ENCODE assay signal across 8 cellular contexts in the genomic region with DNA sequence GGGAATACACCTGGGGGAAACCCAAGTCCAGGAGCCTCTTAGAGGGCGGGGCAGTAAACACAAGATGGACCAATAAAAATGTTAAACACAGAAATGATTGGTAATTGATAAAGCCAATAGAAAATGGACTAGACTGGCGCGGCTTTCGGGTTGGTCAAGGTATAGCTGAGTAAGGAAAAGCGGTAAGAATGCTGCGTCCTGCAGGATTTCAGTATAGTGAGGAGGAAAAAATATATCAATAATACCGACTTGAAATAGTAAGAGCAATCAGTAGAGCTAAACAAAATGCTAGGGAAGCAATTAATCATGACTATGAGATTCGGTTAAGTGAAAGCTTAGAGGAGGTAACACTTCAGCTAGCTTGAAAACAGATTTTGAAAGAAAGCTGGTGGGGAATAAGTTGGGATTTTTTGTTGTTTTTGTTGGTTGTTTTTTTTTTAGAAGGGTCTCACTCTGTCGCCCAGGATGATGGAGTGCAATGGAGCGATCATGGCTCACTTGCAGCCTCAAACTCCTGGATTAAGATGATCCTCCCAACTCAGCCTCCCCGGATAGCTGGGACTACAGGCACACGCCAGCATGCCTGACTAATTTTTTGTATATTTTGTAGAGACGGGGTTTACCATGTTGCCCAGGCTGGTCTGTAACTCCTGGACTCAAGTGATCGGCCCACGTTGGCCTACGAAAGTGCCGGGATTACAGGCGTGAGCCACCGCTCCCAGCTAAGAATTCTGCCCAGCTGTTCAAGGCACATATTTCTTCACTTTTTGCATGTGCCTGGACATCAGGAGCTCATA. TPM values are rescaled to one million over a fixed set of nuclear protein-coding genes. Genes with fewer than 3 reads are reported as not detected.
DNase-seq lines count a peak whose midpoint lies in the region; ATAC-seq and TF ChIP-seq lines count a peak whose summit lies in the region.

No MANE protein-coding gene starts in this region.

- no peak for TF ChIP-seq CTCF in H9 (conservative IDR thresholded peaks at IDR 0.05)

- peaks cover 3 to 5% of the 10 kb centered on the region in 2 experiments; a peak in 1 of 5 replicates for H3K9me3 Mint-ChIP-seq in H9
- no peaks in the 10 kb centered on the region for H3K9me3 Mint-ChIP-seq in activated CD4-positive, alpha-beta memory T cell treated with anti-CD3 and anti-CD28 coated beads, Interleukin-2, amount 10 ng/mL, durations not matched to agents 7 days and 5 days
- no peaks in the 10 kb centered on the region for H3K9me3 Mint-ChIP-seq in activated CD4-positive, alpha-beta memory T cell treated with anti-CD3 and anti-CD28 coated beads for 36 hours

- H3K4me1 ChIP-seq in H9 (ENCODE audit: insufficient read depth, low read length) = no peaks in the 10 kb centered on the region

- no peak overlapping the region for H3K18ac ChIP-seq in H9 (ENCODE audit: insufficient read length, low read depth, low read length)

- H4K20me1 ChIP-seq in H9 (ENCODE audit: control insufficient read depth, insufficient read depth, insufficient read length) = no peaks in the 10 kb centered on the region

- H3T11ph ChIP-seq in H9 (ENCODE audit: low read length) = no peak overlapping the region

- H3K4me2 ChIP-seq in H9 (ENCODE audit: insufficient read depth, insufficient read length, low read length) = peak overlapping the region; percentile 29

- H3K14ac ChIP-seq in H9 (ENCODE audit: insufficient read depth, low read length) = no peak overlapping the region

- no peak overlapping the region for H2BK15ac ChIP-seq in H9 (ENCODE audit: low read depth, low read length)

- POLR2A ChIA-PET in activated CD4-positive, alpha-beta memory T cell treated with anti-CD3 and anti-CD28 coated beads, Interleukin-2, amount 10 ng/mL, durations not matched to agents 7 days and 5 days (lab: Charles Lee) = interaction anchor here (0.8 to 7.0 kb wide), 14 partner anchors 9 to 770 kb away, joined by 3 to 71 read pairs (median 6); partner anchors contain the start of genes AKR1A1, CCDC163, HECTD3 and MMACHC
- POLR2A ChIA-PET in activated CD4-positive, alpha-beta memory T cell treated with anti-CD3 and anti-CD28 coated beads for 36 hours (lab: Charles Lee) = interaction anchor here (0.6 to 2.9 kb wide), 9 partner anchors 8 to 485 kb away, joined by 3 to 15 read pairs (median 4); partner anchors contain the start of genes CCDC163, HECTD3, MMACHC and MUTYH

- WGBS in H9 (ENCODE audit: extremely low coverage, insufficient read length, low lambda C conversion rate) = no CpG with 5 or more reads among the region's 19 CpGs

- intact Hi-C loops in activated CD4-positive, alpha-beta memory T cell treated with anti-CD3 and anti-CD28 coated beads for 36 hours (cut with micrococcal nuclease) = loop anchor here (1.0 to 5.0 kb wide), 9 partner anchors 9 to 759 kb away; partner anchors contain the start of genes BEST4, CCDC163, MMACHC and MUTYH

- H2BK120ac ChIP-seq in H9 (ENCODE audit: low read depth, low read length, poor library complexity, severe bottlenecking) = no peak overlapping the region

- no peak overlapping the region for H2BK5ac ChIP-seq in H9 (ENCODE audit: insufficient read length, low read length)

- no peak overlapping the region for H2BK20ac ChIP-seq in H9 (ENCODE audit: low read depth, low read length, poor library complexity, severe bottlenecking)

- H3K27me3 Mint-ChIP-seq in H9 (ENCODE audit: low read depth) = peaks cover 3% of the 10 kb centered on the region
- H3K27me3 Mint-ChIP-seq in activated CD4-positive, alpha-beta memory T cell treated with anti-CD3 and anti-CD28 coated beads, Interleukin-2, amount 10 ng/mL, durations not matched to agents 7 days and 5 days = peaks cover 7% of the 10 kb centered on the region
- H3K27me3 Mint-ChIP-seq in activated CD4-positive, alpha-beta memory T cell treated with anti-CD3 and anti-CD28 coated beads for 36 hours = no peaks in the 10 kb centered on the region

- CTCF ChIA-PET in activated CD4-positive, alpha-beta memory T cell treated with anti-CD3 and anti-CD28 coated beads, Interleukin-2, amount 10 ng/mL, durations not matched to agents 7 days and 5 days (lab: Charles Lee) = interaction anchor here (0.6 to 7.2 kb wide), 14 partner anchors 8 to 762 kb away, joined by 3 to 140 read pairs (median 17); partner anchors contain the start of genes AKR1A1, CCDC163, HECTD3 and MMACHC
- CTCF ChIA-PET in activated CD4-positive, alpha-beta memory T cell treated with anti-CD3 and anti-CD28 coated beads for 36 hours (lab: Charles Lee) = interaction anchor here (0.6 to 7.5 kb wide), 21 partner anchors 9 to 706 kb away, joined by 3 to 237 read pairs (median 9); partner anchors contain the start of genes CCDC163, HECTD3, MMACHC and MUTYH

- H3K27me3 ChIP-seq in H9 (ENCODE audit: insufficient read depth, low read length) = no peaks in the 10 kb centered on the region

- no peak overlapping the region for H2AK5ac ChIP-seq in H9 (ENCODE audit: insufficient read length, low read length)

- H3K9me3 ChIP-seq in H9 (ENCODE audit: control insufficient read depth, low read depth, low read length) = no peaks in the 10 kb centered on the region

- no peak overlapping the region for H4K8ac ChIP-seq in H9 (replicated peaks; ENCODE audit: insufficient read length, low read depth, low read length)

- H3K4me1 Mint-ChIP-seq in H9 = peaks cover 5% of the 10 kb centered on the region in 2 experiments
- H3K4me1 Mint-ChIP-seq in activated CD4-positive, alpha-beta memory T cell treated with anti-CD3 and anti-CD28 coated beads, Interleukin-2, amount 10 ng/mL, durations not matched to agents 7 days and 5 days = peaks cover 7% of the 10 kb centered on the region
- H3K4me1 Mint-ChIP-seq in activated CD4-positive, alpha-beta memory T cell treated with anti-CD3 and anti-CD28 coated beads for 36 hours (ENCODE audit: low read depth) = peaks cover 6% of the 10 kb centered on the region

- no peak overlapping the region for H3K4me3 Mint-ChIP-seq in H9
- no peak overlapping the region for H3K4me3 Mint-ChIP-seq in activated CD4-positive, alpha-beta memory T cell treated with anti-CD3 and anti-CD28 coated beads, Interleukin-2, amount 10 ng/mL, durations not matched to agents 7 days and 5 days
- H3K4me3 Mint-ChIP-seq in activated CD4-positive, alpha-beta memory T cell treated with anti-CD3 and anti-CD28 coated beads for 36 hours = no peak overlapping the region

- H3K27ac ChIP-seq in H9 (ENCODE audit: insufficient read length, low read depth, low read length) (no peak overlapping the region), angular gyrus (ENCODE audit: low read depth, low read length) (peak overlapping the region; percentile 31), temporal lobe (ENCODE audit: low read depth, low read length) (peak overlapping the region; percentile 30)

- H3K23me2 ChIP-seq in H9 (ENCODE audit: insufficient read length, low read depth, low read length, poor library complexity, severe bottlenecking) = peaks cover 10% of the 10 kb centered on the region

- H2BK12ac ChIP-seq in H9 (ENCODE audit: insufficient read length, low read depth, low read length) = no peak overlapping the region

- ATAC-seq in left lobe of liver = no peak
- no peak for ATAC-seq in HG03095 (IDR thresholded peaks at IDR 0.05; ENCODE audit: unreplicated experiment)
- ATAC-seq in GM21423 (IDR thresholded peaks at IDR 0.05; ENCODE audit: unreplicated experiment) = no peak

- peak overlapping the region in 1 of 3 experiments; percentile 31; a peak in 1 of 7 replicates for H3K27ac Mint-ChIP-seq in H9
- no peak overlapping the region for H3K27ac Mint-ChIP-seq in activated CD4-positive, alpha-beta memory T cell treated with anti-CD3 and anti-CD28 coated beads, Interleukin-2, amount 10 ng/mL, durations not matched to agents 7 days and 5 days
- H3K27ac Mint-ChIP-seq in activated CD4-positive, alpha-beta memory T cell treated with anti-CD3 and anti-CD28 coated beads for 36 hours = no peak overlapping the region

- no peaks in the 10 kb centered on the region for H3K79me1 ChIP-seq in H9 (ENCODE audit: insufficient read depth, low read depth, low read length, poor library complexity, severe bottlenecking)

- H3K23ac ChIP-seq in H9 (ENCODE audit: insufficient read length, low read depth, low read length) = no peak overlapping the region

- H3K79me2 ChIP-seq in H9 (ENCODE audit: insufficient read depth, low read length) = no peaks in the 10 kb centered on the region

- H4K91ac ChIP-seq in H9 (ENCODE audit: insufficient read length, low read depth, low read length) = no peak overlapping the region

- no peak overlapping the region for H3K9ac ChIP-seq in H9 (ENCODE audit: extremely low read depth, insufficient read length, low read length)

- peaks cover 0 to 6% (median 3%) of the 10 kb centered on the region in 3 experiments; a peak in 5 of 7 replicates for H3K36me3 Mint-ChIP-seq in H9 (ENCODE audit: insufficient read depth in 1 of 3, low read depth in 3 of 3)
- H3K36me3 Mint-ChIP-seq in activated CD4-positive, alpha-beta memory T cell treated with anti-CD3 and anti-CD28 coated beads, Interleukin-2, amount 10 ng/mL, durations not matched to agents 7 days and 5 days (ENCODE audit: low read depth) = peaks cover 3% of the 10 kb centered on the region
- no peaks in the 10 kb centered on the region for H3K36me3 Mint-ChIP-seq in activated CD4-positive, alpha-beta memory T cell treated with anti-CD3 and anti-CD28 coated beads for 36 hours

- no peak overlapping the region for H4K5ac ChIP-seq in H9 (ENCODE audit: insufficient read length, low read depth, low read length)

- no peak for DNase-seq in H9
- DNase-seq in left lobe of liver (ENCODE audit: low spot score) = peak; percentile 43
- DNase-seq in activated CD4-positive, alpha-beta memory T cell treated with anti-CD3 and anti-CD28 coated beads, Interleukin-2, amount 10 ng/mL, durations not matched to agents 7 days and 5 days = no peak
- DNase-seq in activated CD4-positive, alpha-beta memory T cell treated with anti-CD3 and anti-CD28 coated beads for 36 hours = no peak

- no peak overlapping the region for H3K56ac ChIP-seq in H9 (ENCODE audit: insufficient read length, low read depth, low read length)

- H3K4ac ChIP-seq in H9 (ENCODE audit: low read depth, low read length) = no peak overlapping the region

- H2AFZ ChIP-seq in H9 (ENCODE audit: low read length) = no peak overlapping the region

RNA-seq across cellular contexts. Expression of gene TESK2, which starts 0.7 kb away (rescaled TPM):
- total RNA-seq in H9 (2021) (6.2 and 7.2 TPM in 2 replicates), left lobe of liver (7.0 TPM), temporal lobe (0.74 TPM)
- 1 to 10 TPM; 3.7 to 4.3 TPM for total RNA-seq in activated CD4-positive, alpha-beta memory T cell treated with anti-CD3 and anti-CD28 coated beads, Interleukin-2, amount 10 ng/mL, durations not matched to agents 7 days and 5 days
- 1 to 10 TPM; 4.6 to 6.0 TPM for total RNA-seq in activated CD4-positive, alpha-beta memory T cell treated with anti-CD3 and anti-CD28 coated beads for 36 hours

RNA-seq across cellular contexts. Expression of gene CCDC163, which starts 8.2 kb away (rescaled TPM):
- total RNA-seq in H9 (2021) (1.4 and 2.4 TPM in 2 replicates), left lobe of liver (2.1 TPM), temporal lobe (0.49 TPM)
- 1 to 10 TPM; 6.7 to 6.8 TPM for total RNA-seq in activated CD4-positive, alpha-beta memory T cell treated with anti-CD3 and anti-CD28 coated beads, Interleukin-2, amount 10 ng/mL, durations not matched to agents 7 days and 5 days
- total RNA-seq in activated CD4-positive, alpha-beta memory T cell treated with anti-CD3 and anti-CD28 coated beads for 36 hours = 1 to 10 TPM; 5.1 to 5.7 TPM

RNA-seq across cellular contexts. Expression of gene MMACHC, which starts 8.4 kb away (rescaled TPM):
- 11.9 and 12.8 TPM in 2 replicates for total RNA-seq in H9 (2021)
- 32.3 TPM for total RNA-seq in left lobe of liver
- total RNA-seq in temporal lobe = 1.7 TPM
- 1 to 10 TPM; 4.0 to 4.4 TPM for total RNA-seq in activated CD4-positive, alpha-beta memory T cell treated with anti-CD3 and anti-CD28 coated beads, Interleukin-2, amount 10 ng/mL, durations not matched to agents 7 days and 5 days
- total RNA-seq in activated CD4-positive, alpha-beta memory T cell treated with anti-CD3 and anti-CD28 coated beads for 36 hours = 1 to 10 TPM; 6.0 to 6.2 TPM

RNA-seq across cellular contexts. Expression of gene PRDX1, which starts 30.0 kb away (rescaled TPM):
- total RNA-seq in H9 (2021) (1,003 and 1,011 TPM in 2 replicates), left lobe of liver (320 TPM), temporal lobe (120 TPM)
- total RNA-seq in activated CD4-positive, alpha-beta memory T cell treated with anti-CD3 and anti-CD28 coated beads, Interleukin-2, amount 10 ng/mL, durations not matched to agents 7 days and 5 days = 100 to 1,000 TPM; 296 to 309 TPM
- 100 to 1,000 TPM; 479 to 481 TPM for total RNA-seq in activated CD4-positive, alpha-beta memory T cell treated with anti-CD3 and anti-CD28 coated beads for 36 hours

RNA-seq across cellular contexts. Expression of gene AKR1A1, which starts 59.0 kb away (rescaled TPM):
- total RNA-seq in H9 (2021) (286 and 311 TPM in 2 replicates), left lobe of liver (310 TPM), temporal lobe (47.9 TPM)
- total RNA-seq in activated CD4-positive, alpha-beta memory T cell treated with anti-CD3 and anti-CD28 coated beads, Interleukin-2, amount 10 ng/mL, durations not matched to agents 7 days and 5 days = 100 to 1,000 TPM; 144 TPM
- 100 to 1,000 TPM; 184 TPM for total RNA-seq in activated CD4-positive, alpha-beta memory T cell treated with anti-CD3 and anti-CD28 coated beads for 36 hours
